Comparison of ENCODE assay signal across 26 cellular contexts in genomic region chr18:28712172-28712571, GRCh38.
"Had no signal": no experiment of that assay in that cellular context is flagged by ENCODE, and none has a peak within 500 bp of the region (broad histone marks: within the 10 kb centered on the region; RNA-seq: fewer than 3 reads in every experiment).

No MANE protein-coding gene starts in this region.

- FAIRE-seq: urothelium cell line had no signal

- H3K27me3 ChIP-seq: stomach, testis, thyroid gland, tibial artery, tibial nerve, transverse colon, upper lobe of left lung, upper lobe of right lung, uterus, vagina had no signal

- ATAC-seq: stimulated activated effector memory CD8-positive, alpha-beta T cell treated with anti-CD3 and anti-CD28 coated beads, Interleukin-12 subunit alpha, Interleukin-12 subunit beta, amount 100 ng/mL, for 72 hours; stimulated activated memory B cell treated with anti-CD40 and anti-IgM and Interleukin-4, amounts not matched to agents 10 μg/mL and 1 μg/mL and 100 μg/mL, for 72 hours; stimulated activated naive B cell treated with anti-CD40 and anti-IgM and Interleukin-4, amounts not matched to agents 10 μg/mL and 1 μg/mL and 100 μg/mL, for 72 hours; stimulated activated naive CD8-positive, alpha-beta T cell treated with anti-CD3 and anti-CD28 coated beads, Interleukin-15, amount 100 ng/mL, for 72 hours; stimulated activated naive CD8-positive, alpha-beta T cell treated with anti-CD3 and anti-CD28 coated beads, Interleukin-15, Interleukin-2, amounts not matched to agents 100 U/mL and 50 U/mL, for 24 hours; upper lobe of right lung had no signal

- H3K36me3 ChIP-seq: stomach, thoracic aorta, thyroid gland, tibial artery, tibial nerve, transverse colon, upper lobe of left lung, upper lobe of right lung, uterus, vagina had no signal

- DNase-seq: stimulated activated CD4-positive, alpha-beta T cell treated with anti-CD3 and anti-CD28 coated beads, Interleukin-2, amount 100 ng/mL, for 48 hours; stimulated activated CD4-positive, alpha-beta T cell treated with anti-CD3 and anti-CD28 coated beads, Interleukin-4, amount 100 ng/mL, for 1 hour; stimulated activated CD4-positive, alpha-beta T cell treated with anti-CD3 and anti-CD28 coated beads, Interleukin-4, amount 100 ng/mL, for 24 hours; stimulated activated CD4-positive, alpha-beta T cell treated with anti-CD3 and anti-CD28 coated beads, Interleukin-4, amount 100 ng/mL, for 4 hours; stimulated activated CD8-positive, alpha-beta memory T cell treated with anti-CD3 and anti-CD28 coated beads, Interleukin-4, amount 100 ng/mL, for 48 hours; stimulated activated naive B cell treated with anti-CD40 and anti-IgM and Interleukin-4, amounts not matched to agents 10 μg/mL and 1 μg/mL and 100 μg/mL, for 72 hours; stimulated activated naive CD4-positive, alpha-beta T cell; stimulated activated naive CD4-positive, alpha-beta T cell treated with Interleukin-2 at 50 U/mL for 16 hours; stimulated activated naive CD8-positive, alpha-beta T cell treated with anti-CD3 and anti-CD28 coated beads, Interleukin-15, amount 100 ng/mL, for 72 hours; stimulated activated naive CD8-positive, alpha-beta T cell treated with anti-CD3 and anti-CD28 coated beads, Interleukin-15, Interleukin-2, amounts not matched to agents 100 U/mL and 50 U/mL, for 24 hours; stomach; substantia nigra; testis; thyroid gland; tibial artery; transverse colon; trophoblast cell; upper lobe of left lung; upper lobe of right lung; uterus had no signal

- H3K27ac ChIP-seq: stomach, testis, thoracic aorta, thyroid gland, tibial artery, tibial nerve, transverse colon, upper lobe of left lung, upper lobe of right lung, uterus, vagina had no signal

- H3K9me3 ChIP-seq: stomach, testis, thoracic aorta, thyroid gland, tibial artery, tibial nerve, transverse colon, upper lobe of left lung, upper lobe of right lung, uterus, vagina had no signal

- H3K4me3 ChIP-seq: stomach, testis, thoracic aorta, thyroid gland, tibial artery, tibial nerve, transverse colon, upper lobe of left lung, upper lobe of right lung, uterus, vagina had no signal

- H3K4me1 ChIP-seq: stomach, testis, thyroid gland, tibial nerve, transverse colon, upper lobe of left lung, upper lobe of right lung, uterus, vagina had no signal
